34 cellular contexts compared by ENCODE assay signal in the genomic region with DNA sequence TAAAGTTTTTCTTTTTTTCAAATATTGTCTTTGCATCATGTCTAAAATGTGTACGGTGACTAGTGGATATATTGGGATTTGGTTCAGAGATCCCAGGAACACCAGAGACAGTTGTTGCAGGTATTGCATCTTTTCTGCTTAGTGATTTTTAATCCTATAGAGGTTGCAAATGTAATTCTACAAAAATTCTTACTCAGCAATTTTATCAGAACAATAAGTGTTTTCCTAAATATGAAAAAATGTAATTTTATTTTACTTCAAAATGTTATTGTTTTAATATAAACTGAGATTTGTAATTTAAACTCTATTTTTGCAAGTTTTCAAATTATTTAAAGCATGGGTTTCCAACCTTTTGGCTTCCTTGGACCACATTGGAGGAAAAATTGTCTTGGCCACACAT. TPM values are rescaled to one million over a fixed set of nuclear protein-coding genes. Genes with fewer than 3 reads are reported as not detected.
DNase-seq lines count a peak whose midpoint lies in the region; ATAC-seq, FAIRE-seq and TF ChIP-seq lines count a peak whose summit lies in the region.
"Had no signal": no experiment of that assay in that cellular context is flagged by ENCODE, and none has a peak within 500 bp of the region (broad histone marks: within the 10 kb centered on the region; RNA-seq: fewer than 3 reads in every experiment).

No MANE protein-coding gene starts in this region.

- no peaks in the 10 kb centered on the region for H3K79me1 ChIP-seq in H1 (ENCODE audit: low read depth, low read length)

- TF ChIP-seq RAD21 in K562 (CRISPR knock-in tag; conservative IDR thresholded peaks at IDR 0.05 in 1 of 2, IDR thresholded peaks at IDR 0.05 in 1 of 2) (no peak), H1 (IDR thresholded peaks at IDR 0.05 in 1 of 2, conservative IDR thresholded peaks at IDR 0.05 in 1 of 2; ENCODE audit: low read depth in 2 of 2, low read length in 2 of 2) (no peak)

- H2BK120ac ChIP-seq in H1 (replicated peaks; ENCODE audit: low read depth, low read length), result no peak overlapping the region

- TF ChIP-seq CTCF in K562 (IDR thresholded peaks at IDR 0.05 in 2 of 3, conservative IDR thresholded peaks at IDR 0.05 in 1 of 3; ENCODE audit: insufficient read depth in 2 of 3, low read depth in 1 of 3, low read length in 3 of 3) (no peak), H1 (IDR thresholded peaks at IDR 0.05; ENCODE audit: control extremely low read depth in 1 of 3, insufficient read depth in 1 of 3, low read depth in 1 of 3, low read length in 3 of 3) (no peak), psoas muscle (IDR thresholded peaks at IDR 0.05) (no peak)

- no peak overlapping the region for H3K4me2 ChIP-seq in K562 (ENCODE audit: insufficient read depth, low read length)
- no peak overlapping the region for H3K4me2 ChIP-seq in H1 (ENCODE audit: insufficient read depth in 1 of 2, low read depth in 2 of 2, low read length in 2 of 2)
- H3K4me2 ChIP-seq: A549; BLaER1; BLaER1 treated with 17β-estradiol and CSF1 and Interleukin-3, amounts not matched to agents 10 nM and 100 nM had no signal

- peak overlapping the region; percentile 50 for H3K4me3 ChIP-seq in adipocyte (ENCODE audit: low read length)
- no peak overlapping the region for H3K4me3 ChIP-seq in K562
- no peak overlapping the region for H3K4me3 ChIP-seq in H1 (ENCODE audit: extremely low read depth in 1 of 4, insufficient read depth in 2 of 4, low read depth in 3 of 4, low read length in 4 of 4)
- H3K4me3 ChIP-seq in psoas muscle, result no peak overlapping the region
- H3K4me3 ChIP-seq: A549 had no signal

- H2AFZ ChIP-seq in K562 (ENCODE audit: low read depth, low read length) (no peak overlapping the region), H1 (ENCODE audit: low read length) (no peak overlapping the region)

- no peak overlapping the region for H3K14ac ChIP-seq in H1 (ENCODE audit: insufficient read length)

- no peaks in the 10 kb centered on the region for H3K23me2 ChIP-seq in H1 (ENCODE audit: low read depth, low read length)

- peaks cover 93% of the 10 kb centered on the region for H3K36me3 ChIP-seq in adipocyte (ENCODE audit: control insufficient read depth, insufficient read depth, low read length, severe bottlenecking)
- peaks cover 36% of the 10 kb centered on the region for H3K36me3 ChIP-seq in K562 (ENCODE audit: control insufficient read depth, insufficient read depth, low read length)
- H3K36me3 ChIP-seq in H1 (ENCODE audit: control insufficient read depth in 2 of 4, insufficient read depth in 4 of 4, low read length in 3 of 4), result peaks cover 10 to 82% (median 38%) of the 10 kb centered on the region in 4 experiments
- peaks cover 8 to 62% of the 10 kb centered on the region in 2 donors for H3K36me3 ChIP-seq in psoas muscle (ENCODE audit: insufficient read depth in 1 of 2, low read depth in 1 of 2)

- no peak overlapping the region for H3K9ac ChIP-seq in adipocyte (ENCODE audit: low read length)
- no peak overlapping the region for H3K9ac ChIP-seq in K562 (ENCODE audit: insufficient read depth in 1 of 2, low read depth in 2 of 2, low read length in 2 of 2)
- no peak overlapping the region for H3K9ac ChIP-seq in H1 (replicated peaks in 1 of 4; ENCODE audit: extremely low read depth in 1 of 4, low read depth in 3 of 4, low read length in 3 of 4)
- H3K9ac ChIP-seq: BLaER1; BLaER1 treated with 17β-estradiol and CSF1 and Interleukin-3, amounts not matched to agents 10 nM and 100 nM had no signal

- H3K9me1 ChIP-seq in K562 (ENCODE audit: control insufficient read depth, insufficient read depth, low read length), result no peaks in the 10 kb centered on the region

- intact Hi-C loops in K562 (cut with micrococcal nuclease), result no loop called here
- intact Hi-C loops in psoas muscle (cut with DNase I), result no loop called here

- H3K27ac ChIP-seq in K562 (ENCODE audit: extremely low read depth, low read depth, low read length) (no peak overlapping the region), H1 (ENCODE audit: low read depth, low read length) (no peak overlapping the region), psoas muscle (no peak overlapping the region)
- H3K27ac ChIP-seq: 22Rv1; A549; BLaER1; BLaER1 treated with 17β-estradiol and CSF1 and Interleukin-3, amounts not matched to agents 10 nM and 100 nM; C4-2B had no signal

- TF ChIP-seq POLR2A in K562 (conservative IDR thresholded peaks at IDR 0.05) (no peak), H1 (IDR thresholded peaks at IDR 0.05; ENCODE audit: control extremely low read depth in 1 of 2, low read depth in 2 of 2, low read length in 2 of 2) (no peak)

- H4K8ac ChIP-seq in H1 (ENCODE audit: extremely low read depth, insufficient read depth, low read length), result no peak overlapping the region

- H3K79me2 ChIP-seq in K562 (ENCODE audit: control insufficient read depth, insufficient read depth, low read length) (peaks cover 18% of the 10 kb centered on the region; the same call in 2 of the 3 replicates), H1 (ENCODE audit: control insufficient read depth in 1 of 2, insufficient read depth in 2 of 2, low read length in 2 of 2) (peaks cover 3 to 71% of the 10 kb centered on the region in 2 experiments)

- ATAC-seq in K562, result no peak
- no peak for ATAC-seq in psoas muscle
- ATAC-seq in GM18502 (IDR thresholded peaks at IDR 0.05; ENCODE audit: poor library complexity, unreplicated experiment), result no peak
- no peak for ATAC-seq in HG02763 (IDR thresholded peaks at IDR 0.05; ENCODE audit: unreplicated experiment)
- ATAC-seq: A549; CD8-positive, alpha-beta T cell had no signal

- FAIRE-seq in K562 (lab: Jason Lieb, UNC) (no peak), H1 (lab: Jason Lieb, UNC) (no peak)
- FAIRE-seq: A204.1, A549, D721Med had no signal

- CTCF ChIA-PET in K562 (lab: Yijun Ruan, JAX; ENCODE audit: low intra/inter-chr PET ratio), result no interaction called here
- CTCF ChIA-PET in H1 (lab: Charles Lee; ENCODE audit: partially characterized antibody), result interaction anchor here (1.2 kb wide), 1 partner anchor 8 kb away, joined by 3 read pairs; the partner anchor contains the start of gene ZNF718

- BruUV-seq in K562 (replicated peaks; lab: Mats Ljungman, UMichigan), result no TSS peak

- no peak overlapping the region for H2BK12ac ChIP-seq in H1 (ENCODE audit: low read depth, low read length)

- POLR2A ChIA-PET in K562 (lab: Yijun Ruan, JAX) (no interaction called here), H1 (lab: Charles Lee; ENCODE audit: partially characterized antibody) (no interaction called here)

- in situ Hi-C loops in K562 (cut with MboI), result no loop called here

- H4K20me1 ChIP-seq in K562 (replicated peaks; ENCODE audit: control insufficient read depth, insufficient read depth, low read length) (no peaks in the 10 kb centered on the region), H1 (replicated peaks in 1 of 2; ENCODE audit: control insufficient read depth in 1 of 2, insufficient read depth in 2 of 2, low read length in 2 of 2) (peaks cover 0 to 5% of the 10 kb centered on the region in 2 experiments)
- H4K20me1 ChIP-seq: BLaER1; BLaER1 treated with 17β-estradiol and CSF1 and Interleukin-3, amounts not matched to agents 10 nM and 100 nM had no signal

- H2AK5ac ChIP-seq in H1 (ENCODE audit: low read depth, low read length), result no peak overlapping the region

- no peak overlapping the region for H3K18ac ChIP-seq in H1 (ENCODE audit: extremely low read depth, low read length)

- no peak overlapping the region for H3K56ac ChIP-seq in H1 (replicated peaks; ENCODE audit: insufficient read length, low read depth, low read length)

- TF ChIP-seq EP300 in K562 (IDR thresholded peaks at IDR 0.05; ENCODE audit: low read length) (no peak), H1 (IDR thresholded peaks at IDR 0.05; ENCODE audit: borderline replicate concordance in 1 of 2, low read depth in 2 of 2, low read length in 2 of 2) (no peak)

- H3K23ac ChIP-seq in H1 (ENCODE audit: insufficient read length), result no peak overlapping the region

- H2BK20ac ChIP-seq in H1 (ENCODE audit: low read length), result no peak overlapping the region

- H3K4ac ChIP-seq in H1 (replicated peaks; ENCODE audit: insufficient read length, low read depth, low read length), result no peak overlapping the region

- DNase-seq in adipocyte (ENCODE audit: low read depth), result no peak
- DNase-seq in K562 (ENCODE audit: extremely low read depth in 1 of 4, low spot score in 3 of 4), result no peak
- no peak for DNase-seq in H1 (ENCODE audit: low read depth in 1 of 2, low spot score in 2 of 2)
- no peak for DNase-seq in psoas muscle
- DNase-seq: 8988T; ACHN; AML-193; BE2C; C1 segment of cervical spinal cord; Caco-2; Calu3; CD4-positive, alpha-beta memory T cell; CD4-positive, alpha-beta T cell; CD4-positive, CD25-positive, alpha-beta regulatory T cell; CD8-positive, alpha-beta memory T cell; CD8-positive, alpha-beta T cell; COR-L47; DMS 273 treated with DMSO at 0.1 percent for 48 hours; DMS153; DMS53; DMS79; DMS79 treated with DMSO at 0.1 percent for 48 hours; DND-41; EL had no signal

- WGBS in K562 (ENCODE audit: insufficient coverage, low coverage, missing lambda C conversion rate), result 67% methylated on average over 1 of the region's 1 CpG
- 90% methylated on average over 1 of the region's 1 CpG; no CpG with 5 or more reads in 1 of the 2 experiments for WGBS in H1 (ENCODE audit: extremely low coverage in 1 of 2, insufficient coverage in 1 of 2, insufficient read length in 1 of 2, insufficient replicate concordance in 2 of 2, low coverage in 1 of 2, low lambda C conversion rate in 2 of 2, missing lambda C conversion rate in 1 of 2), 2 experiments
- WGBS in psoas muscle, 3 donors, result no CpG with 5 or more reads among the region's 1 CpG

- H3K27me3 ChIP-seq in adipocyte (replicated peaks; ENCODE audit: control insufficient read depth, insufficient read depth, low read length) (no peaks in the 10 kb centered on the region), K562 (ENCODE audit: control insufficient read depth in 2 of 2, insufficient read depth in 2 of 2, low read length in 2 of 2) (no peaks in the 10 kb centered on the region), H1 (replicated peaks in 1 of 4; ENCODE audit: control insufficient read depth in 3 of 4, extremely low read depth in 1 of 4, insufficient read depth in 3 of 4, low read length in 3 of 4) (no peaks in the 10 kb centered on the region), psoas muscle (ENCODE audit: insufficient read depth in 3 of 3, low read length in 2 of 3) (no peaks in the 10 kb centered on the region)
- H3K27me3 ChIP-seq: BE2C; BLaER1; BLaER1 treated with 17β-estradiol and CSF1 and Interleukin-3, amounts not matched to agents 10 nM and 100 nM had no signal

- H2BK15ac ChIP-seq in H1 (ENCODE audit: low read length), result no peak overlapping the region

- no peak overlapping the region for H2BK5ac ChIP-seq in H1 (ENCODE audit: low read depth, low read length)

- peaks cover 92% of the 10 kb centered on the region for H3K9me3 ChIP-seq in adipocyte (ENCODE audit: control insufficient read depth, low read length)
- H3K9me3 ChIP-seq in K562 (replicated peaks; ENCODE audit: control insufficient read depth, insufficient read depth, low read depth, low read length), result peaks cover 10% of the 10 kb centered on the region
- H3K9me3 ChIP-seq in H1 (ENCODE audit: insufficient read depth in 2 of 2, low read depth in 1 of 2, low read length in 1 of 2), result 0 out of 4 replicates have a peak, but pooled peaks cover 0 to 5% of the 10 kb centered on the region in 2 experiments
- peaks cover 32% of the 10 kb centered on the region for H3K9me3 ChIP-seq in psoas muscle
- H3K9me3 ChIP-seq: BE2C had no signal

- no peak overlapping the region for H4K5ac ChIP-seq in H1 (ENCODE audit: insufficient read length, low read depth, low read length)

- H3K4me1 ChIP-seq in adipocyte (ENCODE audit: control insufficient read depth, insufficient read depth, low read length) (no peaks in the 10 kb centered on the region), K562 (replicated peaks in 1 of 2; ENCODE audit: control insufficient read depth in 2 of 2, insufficient read depth in 2 of 2, low read length in 2 of 2) (no peaks in the 10 kb centered on the region), H1 (replicated peaks in 1 of 4; ENCODE audit: control insufficient read depth in 3 of 4, insufficient read depth in 4 of 4, low read length in 3 of 4) (no peaks in the 10 kb centered on the region; a peak in 1 of 7 replicates), psoas muscle (no peaks in the 10 kb centered on the region)
- H3K4me1 ChIP-seq: A549; BE2C; BLaER1; BLaER1 treated with 17β-estradiol and CSF1 and Interleukin-3, amounts not matched to agents 10 nM and 100 nM; Caco-2 had no signal

- no peak overlapping the region for H4K91ac ChIP-seq in H1 (replicated peaks; ENCODE audit: insufficient read length, low read length)

RNA-seq across cellular contexts. Expression of gene ZNF718, which starts 8.2 kb away (rescaled TPM):
- 12.1 and 17.0 TPM in 2 replicates for total RNA-seq in K562 (2011; cell fraction: chromatin; rRNA removed; ENCODE audit: low replicate concordance)
- 10.0 and 13.6 TPM in 2 replicates for total RNA-seq in K562 (2011; cell fraction: nucleolus; rRNA removed)
- 12.2 and 12.6 TPM in 2 replicates for total RNA-seq in K562 (2011; cell fraction: nucleoplasm; rRNA removed)
- 2.7 and 3.2 TPM in 2 replicates for total RNA-seq in K562 (2014; rRNA removed)
- total RNA-seq in K562 (2014; rRNA removed; fragmentation: Illumina TruSeq; extraction: Trizol), result 4.3 and 4.6 TPM in 2 replicates
- 4.2 and 5.3 TPM in 2 replicates for total RNA-seq in K562 (2015; rRNA removed; fragmentation: Illumina TruSeq; extraction: Trizol)
- 3.7 and 4.5 TPM in 2 replicates for total RNA-seq in K562 (2021)
- 1.6 and 2.4 TPM in 2 replicates for polyA plus RNA-seq in K562 (2011; rRNA removed)
- polyA plus RNA-seq in K562 (2011; cell fraction: cytosol; rRNA removed), result 0.67 and 0.77 TPM in 2 replicates
- polyA plus RNA-seq in K562 (2011; cell fraction: nucleus; rRNA removed), result 3.7 and 5.4 TPM in 2 replicates
- polyA plus RNA-seq in K562 (2012), result 2.1 and 4.6 TPM in 2 replicates
- 2.6 and 2.7 TPM in 2 replicates for polyA plus RNA-seq in K562 (2014; fragmentation: Illumina TruSeq; extraction: Trizol)
- 1 to 10 TPM in 1 of 2 experiments, under 1 TPM in 1; 1.00 to 1.4 TPM for polyA plus RNA-seq in K562 (2014; fragmentation: Nextera tagmentation; extraction: Ambion mirVana)
- 2.2 and 2.7 TPM in 2 replicates for polyA plus RNA-seq in K562 (2014; rRNA removed)
- polyA minus RNA-seq in K562 (2011; rRNA and poly(A)+ RNA removed), result 2.2 and 3.0 TPM in 2 replicates
- polyA minus RNA-seq in K562 (2011; cell fraction: cytosol; rRNA and poly(A)+ RNA removed), result 1.4 and 1.8 TPM in 2 replicates
- 7.1 and 7.9 TPM in 2 replicates for polyA minus RNA-seq in K562 (2011; cell fraction: nucleus; rRNA and poly(A)+ RNA removed)
- total RNA-seq in H1 (2021; fragmentation: NEBNext Ultra II Directional; extraction: Animal tissue kit (Norgen Biotek cat#: 25700)), result 19.4 and 19.5 TPM in 2 replicates
- polyA plus RNA-seq in H1 (2011; rRNA removed), result 3.3 and 4.6 TPM in 2 replicates
- polyA plus RNA-seq in H1 (2011; cell fraction: cytosol; rRNA removed), result 6.4 TPM
- 7.8 TPM for polyA plus RNA-seq in H1 (2011; cell fraction: nucleus; rRNA removed)
- 4.6 to 6.4 TPM (median 5.6 TPM) in 4 replicates for polyA plus RNA-seq in H1 (2012, experiment 1 of 2)
- polyA plus RNA-seq in H1 (2012, experiment 2 of 2), result 0.98 TPM
- polyA plus RNA-seq in H1 (2013, experiment 1 of 2), result 9.9 TPM
- polyA plus RNA-seq in H1 (2013, experiment 2 of 2), result 9.2 TPM
- 12.8 and 16.7 TPM in 2 replicates for polyA minus RNA-seq in H1 (2011; rRNA and poly(A)+ RNA removed)
- 16.0 TPM for polyA minus RNA-seq in H1 (2011; cell fraction: cytosol; rRNA and poly(A)+ RNA removed)
- 52.7 TPM for polyA minus RNA-seq in H1 (2011; cell fraction: nucleus; rRNA and poly(A)+ RNA removed)
- 1 to 10 TPM in 3 of 4 donors, under 1 TPM in 1; 0.44 to 3.0 (median 1.3) TPM for total RNA-seq in psoas muscle
- polyA plus RNA-seq in psoas muscle, result 1 to 10 TPM in 1 of 3 donors, under 1 TPM in 2; 0.56 to 2.0 (median 0.72) TPM
- total RNA-seq: A172 had no signal
